ENCODE assay signal across 10 cellular contexts in genomic region chr2:109614715-109615636, GRCh38. TPM values are rescaled to one million over a fixed set of nuclear protein-coding genes. Genes with fewer than 3 reads are reported as not detected.
A peak's percentile ranks its signal among the peaks of the same experiment; 100 is the strongest.
DNase-seq lines count a peak whose midpoint lies in the region; ATAC-seq, FAIRE-seq and TF ChIP-seq lines count a peak whose summit lies in the region.
"Had no signal": no experiment of that assay in that cellular context is flagged by ENCODE, and none has a peak within 500 bp of the region (broad histone marks: within the 10 kb centered on the region; RNA-seq: fewer than 3 reads in every experiment).

No MANE protein-coding gene starts in this region.

- no peak for DNase-seq in activated CD4-positive, alpha-beta T cell treated with anti-CD3 and anti-CD28 coated beads, Interleukin-2, amount 10 ng/mL, durations not matched to agents 7 days and 5 days
- no peak for DNase-seq in activated CD4-positive, alpha-beta T cell treated with anti-CD3 and anti-CD28 coated beads for 1 hour
- peak in 5 of 7 donors; percentile 9 to 42 (median 27) for DNase-seq in adrenal gland
- DNase-seq in islet precursor cell: peak; percentile 71
- peak in 4 of 49 donors; percentile 6 to 54 (median 24) for DNase-seq in substantia nigra (lab: John Stamatoyannopoulos, UW)
- DNase-seq in T-helper 9 cell: no peak
- DNase-seq in RCC 7860 (ENCODE audit: low spot score): no peak

- no peaks in the 10 kb centered on the region for H3K36me3 Mint-ChIP-seq in activated CD4-positive, alpha-beta T cell treated with anti-CD3 and anti-CD28 coated beads, Interleukin-2, amount 10 ng/mL, durations not matched to agents 7 days and 5 days (ENCODE audit: low read depth)

- CTCF ChIA-PET in activated CD4-positive, alpha-beta T cell treated with anti-CD3 and anti-CD28 coated beads, Interleukin-2, amount 10 ng/mL, durations not matched to agents 7 days and 5 days (lab: Charles Lee): interaction anchor here (1.2 kb wide), 1 partner anchor 46 kb away, joined by 3 read pairs; no protein-coding TSS in a partner anchor

- H3K9me3 Mint-ChIP-seq in activated CD4-positive, alpha-beta T cell treated with anti-CD3 and anti-CD28 coated beads, Interleukin-2, amount 10 ng/mL, durations not matched to agents 7 days and 5 days: no peaks in the 10 kb centered on the region
- H3K9me3 Mint-ChIP-seq: stimulated activated naive CD8-positive, alpha-beta T cell treated with anti-CD3 and anti-CD28 coated beads, Interleukin-15, Interleukin-2, amounts not matched to agents 100 ng/mL and 50 ng/mL, for 24 hours had no signal

- 17 to 47% (median 28%) methylated on average over 23 to 90 of the region's 90 CpGs for WGBS in adrenal gland, 4 donors

- FAIRE-seq in RCC 7860 (lab: Jason Lieb, UNC): no peak
- FAIRE-seq: GM18507 had no signal

- H3K27me3 Mint-ChIP-seq in activated CD4-positive, alpha-beta T cell treated with anti-CD3 and anti-CD28 coated beads, Interleukin-2, amount 10 ng/mL, durations not matched to agents 7 days and 5 days: peaks cover 69% of the 10 kb centered on the region

- no peak for TF ChIP-seq CTCF in adrenal gland (IDR thresholded peaks at IDR 0.05)

- no peaks in the 10 kb centered on the region for H3K27me3 ChIP-seq in adrenal gland

- H3K4me1 ChIP-seq in adrenal gland (replicated peaks in 1 of 2): peaks cover 0 to 44% of the 10 kb centered on the region in 2 donors

- intact Hi-C loops in adrenal gland (cut with DNase I): loop anchor here in 1 of 2 donors (10.0 kb wide), 1 partner anchor 100 kb away; no protein-coding TSS in a partner anchor

- peak overlapping the region; percentile 30 for H3K4me3 Mint-ChIP-seq in activated CD4-positive, alpha-beta T cell treated with anti-CD3 and anti-CD28 coated beads, Interleukin-2, amount 10 ng/mL, durations not matched to agents 7 days and 5 days

- ATAC-seq in HG03354 (IDR thresholded peaks at IDR 0.05; ENCODE audit: poor library complexity, severe bottlenecking, unreplicated experiment): no peak

- H3K4me3 ChIP-seq in adrenal gland: peak overlapping the region in 3 of 4 donors; percentile 19 to 97 (median 73)

- TF ChIP-seq POLR2A in adrenal gland (IDR thresholded peaks at IDR 0.05): no peak

- peak overlapping the region; percentile 84 to 100 (median 98) for H3K27ac ChIP-seq in adrenal gland
- peak overlapping the region; percentile 80 for H3K27ac ChIP-seq in substantia nigra (ENCODE audit: low read depth, low read length, poor library complexity, severe bottlenecking)

- H3K27ac Mint-ChIP-seq in activated CD4-positive, alpha-beta T cell treated with anti-CD3 and anti-CD28 coated beads, Interleukin-2, amount 10 ng/mL, durations not matched to agents 7 days and 5 days: no peak overlapping the region

- POLR2A ChIA-PET in activated CD4-positive, alpha-beta T cell treated with anti-CD3 and anti-CD28 coated beads, Interleukin-2, amount 10 ng/mL, durations not matched to agents 7 days and 5 days (lab: Charles Lee): no interaction called here

- peaks cover 11% of the 10 kb centered on the region for H3K4me1 Mint-ChIP-seq in activated CD4-positive, alpha-beta T cell treated with anti-CD3 and anti-CD28 coated beads, Interleukin-2, amount 10 ng/mL, durations not matched to agents 7 days and 5 days

- no peaks in the 10 kb centered on the region for H3K36me3 ChIP-seq in adrenal gland (replicated peaks in 1 of 2)

- H3K9me3 ChIP-seq in adrenal gland (replicated peaks in 1 of 3): no peaks in the 10 kb centered on the region

RNA-seq across cellular contexts. Expression of gene SOWAHC, which starts 0.8 kb away (rescaled TPM):
- total RNA-seq in activated CD4-positive, alpha-beta T cell treated with anti-CD3 and anti-CD28 coated beads, Interleukin-2, amount 10 ng/mL, durations not matched to agents 7 days and 5 days: under 1 TPM; 0.25 to 0.27 TPM
- 10 to 100 TPM in 4 of 8 donors, 1 to 10 TPM in 4; 5.5 to 15.5 (median 9.3) TPM for total RNA-seq in adrenal gland
- 1 to 10 TPM; 2.2 to 3.8 (median 2.5) TPM for polyA plus RNA-seq in adrenal gland

RNA-seq across cellular contexts. Expression of gene SEPTIN10, which starts 1.2 kb away (rescaled TPM):
- total RNA-seq in activated CD4-positive, alpha-beta T cell treated with anti-CD3 and anti-CD28 coated beads, Interleukin-2, amount 10 ng/mL, durations not matched to agents 7 days and 5 days: 1 to 10 TPM; 1.7 to 1.8 TPM
- 10 to 100 TPM; 32.5 to 91.3 (median 46.2) TPM for total RNA-seq in adrenal gland
- 10 to 100 TPM; 18.1 to 41.5 (median 21.0) TPM for polyA plus RNA-seq in adrenal gland

Comparison
In these comparisons a context has a peak if more than half of its experiments do, and no peak if none do; other contexts are left out.
1. DNase-seq: peak in adrenal gland (5 of 7) and islet precursor cell (single experiment); none in activated CD4-positive, alpha-beta T cell treated with anti-CD3 and anti-CD28 coated beads, Interleukin-2, amount 10 ng/mL, durations not matched to agents 7 days and 5 days (single experiment), activated CD4-positive, alpha-beta T cell treated with anti-CD3 and anti-CD28 coated beads for 1 hour (single experiment), T-helper 9 cell (single experiment) and RCC 7860 (single experiment).
2. RNA of gene SOWAHC, which starts 0.8 kb away (total RNA-seq): 5.5 to 15.5 TPM in adrenal gland; 0.25 to 0.27 TPM in activated CD4-positive, alpha-beta T cell treated with anti-CD3 and anti-CD28 coated beads, Interleukin-2, amount 10 ng/mL, durations not matched to agents 7 days and 5 days; every median in the first group is over 4 times any median in the second.
3. RNA of gene SEPTIN10, which starts 1.2 kb away (total RNA-seq): 32.5 to 91.3 TPM in adrenal gland; 1.7 to 1.8 TPM in activated CD4-positive, alpha-beta T cell treated with anti-CD3 and anti-CD28 coated beads, Interleukin-2, amount 10 ng/mL, durations not matched to agents 7 days and 5 days; every median in the first group is over 10 times any median in the second.